In genomic region chr12:225012-225411, GRCh38 we compare ENCODE assay signal across 1 cellular context.
TF ChIP-seq lines count a peak whose summit lies in the region.

No MANE protein-coding gene starts in this region.

TF ChIP-seq in GM23338, 12 proteins besides CTCF, POLR2A, EP300 and RAD21 (continued from another document):
- no peak for TF ChIP-seq POLR2AphosphoS5 (IDR thresholded peaks at IDR 0.05; ENCODE audit: low read depth)
TF ChIP-seq in GM23338: peak in this region for 0.
